ENCODE assay signal across 1 cellular context in genomic region chr16:20925780-20926179, GRCh38.
TF ChIP-seq lines count a peak whose summit lies in the region.

No MANE protein-coding gene starts in this region.

TF ChIP-seq in HepG2, 621 proteins besides CTCF, POLR2A, EP300 and RAD21 (continued from another document and continues in another):
- TF ChIP-seq, protein P1, sequence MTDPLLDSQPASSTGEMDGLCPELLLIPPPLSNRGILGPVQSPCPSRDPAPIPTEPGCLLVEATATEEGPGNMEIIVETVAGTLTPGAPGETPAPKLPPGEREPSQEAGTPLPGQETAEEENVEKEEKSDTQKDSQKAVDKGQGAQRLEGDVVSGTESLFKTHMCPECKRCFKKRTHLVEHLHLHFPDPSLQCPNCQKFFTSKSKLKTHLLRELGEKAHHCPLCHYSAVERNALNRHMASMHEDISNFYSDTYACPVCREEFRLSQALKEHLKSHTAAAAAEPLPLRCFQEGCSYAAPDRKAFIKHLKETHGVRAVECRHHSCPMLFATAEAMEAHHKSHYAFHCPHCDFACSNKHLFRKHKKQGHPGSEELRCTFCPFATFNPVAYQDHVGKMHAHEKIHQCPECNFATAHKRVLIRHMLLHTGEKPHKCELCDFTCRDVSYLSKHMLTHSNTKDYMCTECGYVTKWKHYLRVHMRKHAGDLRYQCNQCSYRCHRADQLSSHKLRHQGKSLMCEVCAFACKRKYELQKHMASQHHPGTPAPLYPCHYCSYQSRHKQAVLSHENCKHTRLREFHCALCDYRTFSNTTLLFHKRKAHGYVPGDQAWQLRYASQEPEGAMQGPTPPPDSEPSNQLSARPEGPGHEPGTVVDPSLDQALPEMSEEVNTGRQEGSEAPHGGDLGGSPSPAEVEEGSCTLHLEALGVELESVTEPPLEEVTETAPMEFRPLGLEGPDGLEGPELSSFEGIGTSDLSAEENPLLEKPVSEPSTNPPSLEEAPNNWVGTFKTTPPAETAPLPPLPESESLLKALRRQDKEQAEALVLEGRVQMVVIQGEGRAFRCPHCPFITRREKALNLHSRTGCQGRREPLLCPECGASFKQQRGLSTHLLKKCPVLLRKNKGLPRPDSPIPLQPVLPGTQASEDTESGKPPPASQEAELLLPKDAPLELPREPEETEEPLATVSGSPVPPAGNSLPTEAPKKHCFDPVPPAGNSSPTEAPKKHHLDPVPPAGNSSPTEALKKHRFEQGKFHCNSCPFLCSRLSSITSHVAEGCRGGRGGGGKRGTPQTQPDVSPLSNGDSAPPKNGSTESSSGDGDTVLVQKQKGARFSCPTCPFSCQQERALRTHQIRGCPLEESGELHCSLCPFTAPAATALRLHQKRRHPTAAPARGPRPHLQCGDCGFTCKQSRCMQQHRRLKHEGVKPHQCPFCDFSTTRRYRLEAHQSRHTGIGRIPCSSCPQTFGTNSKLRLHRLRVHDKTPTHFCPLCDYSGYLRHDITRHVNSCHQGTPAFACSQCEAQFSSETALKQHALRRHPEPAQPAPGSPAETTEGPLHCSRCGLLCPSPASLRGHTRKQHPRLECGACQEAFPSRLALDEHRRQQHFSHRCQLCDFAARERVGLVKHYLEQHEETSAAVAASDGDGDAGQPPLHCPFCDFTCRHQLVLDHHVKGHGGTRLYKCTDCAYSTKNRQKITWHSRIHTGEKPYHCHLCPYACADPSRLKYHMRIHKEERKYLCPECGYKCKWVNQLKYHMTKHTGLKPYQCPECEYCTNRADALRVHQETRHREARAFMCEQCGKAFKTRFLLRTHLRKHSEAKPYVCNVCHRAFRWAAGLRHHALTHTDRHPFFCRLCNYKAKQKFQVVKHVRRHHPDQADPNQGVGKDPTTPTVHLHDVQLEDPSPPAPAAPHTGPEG (CRISPR knock-in tag; IDR thresholded peaks at IDR 0.05): no peak
- TF ChIP-seq ATAD3A (CRISPR knock-in tag; IDR thresholded peaks at IDR 0.05): no peak
- TF ChIP-seq, protein P2, sequence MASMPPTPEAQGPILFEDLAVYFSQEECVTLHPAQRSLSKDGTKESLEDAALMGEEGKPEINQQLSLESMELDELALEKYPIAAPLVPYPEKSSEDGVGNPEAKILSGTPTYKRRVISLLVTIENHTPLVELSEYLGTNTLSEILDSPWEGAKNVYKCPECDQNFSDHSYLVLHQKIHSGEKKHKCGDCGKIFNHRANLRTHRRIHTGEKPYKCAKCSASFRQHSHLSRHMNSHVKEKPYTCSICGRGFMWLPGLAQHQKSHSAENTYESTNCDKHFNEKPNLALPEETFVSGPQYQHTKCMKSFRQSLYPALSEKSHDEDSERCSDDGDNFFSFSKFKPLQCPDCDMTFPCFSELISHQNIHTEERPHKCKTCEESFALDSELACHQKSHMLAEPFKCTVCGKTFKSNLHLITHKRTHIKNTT (CRISPR knock-in tag; IDR thresholded peaks at IDR 0.05): no peak
- TF ChIP-seq ZNF530 (CRISPR knock-in tag; IDR thresholded peaks at IDR 0.05; ENCODE audit: low read depth): no peak
- TF ChIP-seq ZNF441 (CRISPR knock-in tag; IDR thresholded peaks at IDR 0.05; ENCODE audit: borderline replicate concordance): no peak
- no peak for TF ChIP-seq ZSCAN29 (CRISPR knock-in tag; conservative IDR thresholded peaks at IDR 0.05)
- TF ChIP-seq HMG20B (CRISPR knock-in tag; conservative IDR thresholded peaks at IDR 0.05): no peak
- no peak for TF ChIP-seq ELF4 (CRISPR knock-in tag; IDR thresholded peaks at IDR 0.05; ENCODE audit: borderline replicate concordance)
- no peak for TF ChIP-seq TAF15 (IDR thresholded peaks at IDR 0.05; ENCODE audit: low read depth, low read length, poor library complexity, severe bottlenecking)
- TF ChIP-seq, protein P3, sequence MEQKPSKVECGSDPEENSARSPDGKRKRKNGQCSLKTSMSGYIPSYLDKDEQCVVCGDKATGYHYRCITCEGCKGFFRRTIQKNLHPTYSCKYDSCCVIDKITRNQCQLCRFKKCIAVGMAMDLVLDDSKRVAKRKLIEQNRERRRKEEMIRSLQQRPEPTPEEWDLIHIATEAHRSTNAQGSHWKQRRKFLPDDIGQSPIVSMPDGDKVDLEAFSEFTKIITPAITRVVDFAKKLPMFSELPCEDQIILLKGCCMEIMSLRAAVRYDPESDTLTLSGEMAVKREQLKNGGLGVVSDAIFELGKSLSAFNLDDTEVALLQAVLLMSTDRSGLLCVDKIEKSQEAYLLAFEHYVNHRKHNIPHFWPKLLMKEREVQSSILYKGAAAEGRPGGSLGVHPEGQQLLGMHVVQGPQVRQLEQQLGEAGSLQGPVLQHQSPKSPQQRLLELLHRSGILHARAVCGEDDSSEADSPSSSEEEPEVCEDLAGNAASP (CRISPR knock-in tag; IDR thresholded peaks at IDR 0.05; ENCODE audit: borderline replicate concordance): no peak
- TF ChIP-seq, protein P4, sequence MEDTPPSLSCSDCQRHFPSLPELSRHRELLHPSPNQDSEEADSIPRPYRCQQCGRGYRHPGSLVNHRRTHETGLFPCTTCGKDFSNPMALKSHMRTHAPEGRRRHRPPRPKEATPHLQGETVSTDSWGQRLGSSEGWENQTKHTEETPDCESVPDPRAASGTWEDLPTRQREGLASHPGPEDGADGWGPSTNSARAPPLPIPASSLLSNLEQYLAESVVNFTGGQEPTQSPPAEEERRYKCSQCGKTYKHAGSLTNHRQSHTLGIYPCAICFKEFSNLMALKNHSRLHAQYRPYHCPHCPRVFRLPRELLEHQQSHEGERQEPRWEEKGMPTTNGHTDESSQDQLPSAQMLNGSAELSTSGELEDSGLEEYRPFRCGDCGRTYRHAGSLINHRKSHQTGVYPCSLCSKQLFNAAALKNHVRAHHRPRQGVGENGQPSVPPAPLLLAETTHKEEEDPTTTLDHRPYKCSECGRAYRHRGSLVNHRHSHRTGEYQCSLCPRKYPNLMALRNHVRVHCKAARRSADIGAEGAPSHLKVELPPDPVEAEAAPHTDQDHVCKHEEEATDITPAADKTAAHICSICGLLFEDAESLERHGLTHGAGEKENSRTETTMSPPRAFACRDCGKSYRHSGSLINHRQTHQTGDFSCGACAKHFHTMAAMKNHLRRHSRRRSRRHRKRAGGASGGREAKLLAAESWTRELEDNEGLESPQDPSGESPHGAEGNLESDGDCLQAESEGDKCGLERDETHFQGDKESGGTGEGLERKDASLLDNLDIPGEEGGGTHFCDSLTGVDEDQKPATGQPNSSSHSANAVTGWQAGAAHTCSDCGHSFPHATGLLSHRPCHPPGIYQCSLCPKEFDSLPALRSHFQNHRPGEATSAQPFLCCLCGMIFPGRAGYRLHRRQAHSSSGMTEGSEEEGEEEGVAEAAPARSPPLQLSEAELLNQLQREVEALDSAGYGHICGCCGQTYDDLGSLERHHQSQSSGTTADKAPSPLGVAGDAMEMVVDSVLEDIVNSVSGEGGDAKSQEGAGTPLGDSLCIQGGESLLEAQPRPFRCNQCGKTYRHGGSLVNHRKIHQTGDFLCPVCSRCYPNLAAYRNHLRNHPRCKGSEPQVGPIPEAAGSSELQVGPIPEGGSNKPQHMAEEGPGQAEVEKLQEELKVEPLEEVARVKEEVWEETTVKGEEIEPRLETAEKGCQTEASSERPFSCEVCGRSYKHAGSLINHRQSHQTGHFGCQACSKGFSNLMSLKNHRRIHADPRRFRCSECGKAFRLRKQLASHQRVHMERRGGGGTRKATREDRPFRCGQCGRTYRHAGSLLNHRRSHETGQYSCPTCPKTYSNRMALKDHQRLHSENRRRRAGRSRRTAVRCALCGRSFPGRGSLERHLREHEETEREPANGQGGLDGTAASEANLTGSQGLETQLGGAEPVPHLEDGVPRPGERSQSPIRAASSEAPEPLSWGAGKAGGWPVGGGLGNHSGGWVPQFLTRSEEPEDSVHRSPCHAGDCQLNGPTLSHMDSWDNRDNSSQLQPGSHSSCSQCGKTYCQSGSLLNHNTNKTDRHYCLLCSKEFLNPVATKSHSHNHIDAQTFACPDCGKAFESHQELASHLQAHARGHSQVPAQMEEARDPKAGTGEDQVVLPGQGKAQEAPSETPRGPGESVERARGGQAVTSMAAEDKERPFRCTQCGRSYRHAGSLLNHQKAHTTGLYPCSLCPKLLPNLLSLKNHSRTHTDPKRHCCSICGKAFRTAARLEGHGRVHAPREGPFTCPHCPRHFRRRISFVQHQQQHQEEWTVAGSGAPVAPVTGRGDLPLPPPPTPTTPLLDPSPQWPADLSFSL (CRISPR knock-in tag; IDR thresholded peaks at IDR 0.05): no peak
- peak; percentile 13; the same call in 1 of the 2 replicates for TF ChIP-seq SMC3 (IDR thresholded peaks at IDR 0.05; ENCODE audit: low read length)
- no peak for TF ChIP-seq TCF12 (IDR thresholded peaks at IDR 0.05)
- TF ChIP-seq TCF12 (CRISPR knock-in tag; IDR thresholded peaks at IDR 0.05): no peak
- TF ChIP-seq, protein P5, sequence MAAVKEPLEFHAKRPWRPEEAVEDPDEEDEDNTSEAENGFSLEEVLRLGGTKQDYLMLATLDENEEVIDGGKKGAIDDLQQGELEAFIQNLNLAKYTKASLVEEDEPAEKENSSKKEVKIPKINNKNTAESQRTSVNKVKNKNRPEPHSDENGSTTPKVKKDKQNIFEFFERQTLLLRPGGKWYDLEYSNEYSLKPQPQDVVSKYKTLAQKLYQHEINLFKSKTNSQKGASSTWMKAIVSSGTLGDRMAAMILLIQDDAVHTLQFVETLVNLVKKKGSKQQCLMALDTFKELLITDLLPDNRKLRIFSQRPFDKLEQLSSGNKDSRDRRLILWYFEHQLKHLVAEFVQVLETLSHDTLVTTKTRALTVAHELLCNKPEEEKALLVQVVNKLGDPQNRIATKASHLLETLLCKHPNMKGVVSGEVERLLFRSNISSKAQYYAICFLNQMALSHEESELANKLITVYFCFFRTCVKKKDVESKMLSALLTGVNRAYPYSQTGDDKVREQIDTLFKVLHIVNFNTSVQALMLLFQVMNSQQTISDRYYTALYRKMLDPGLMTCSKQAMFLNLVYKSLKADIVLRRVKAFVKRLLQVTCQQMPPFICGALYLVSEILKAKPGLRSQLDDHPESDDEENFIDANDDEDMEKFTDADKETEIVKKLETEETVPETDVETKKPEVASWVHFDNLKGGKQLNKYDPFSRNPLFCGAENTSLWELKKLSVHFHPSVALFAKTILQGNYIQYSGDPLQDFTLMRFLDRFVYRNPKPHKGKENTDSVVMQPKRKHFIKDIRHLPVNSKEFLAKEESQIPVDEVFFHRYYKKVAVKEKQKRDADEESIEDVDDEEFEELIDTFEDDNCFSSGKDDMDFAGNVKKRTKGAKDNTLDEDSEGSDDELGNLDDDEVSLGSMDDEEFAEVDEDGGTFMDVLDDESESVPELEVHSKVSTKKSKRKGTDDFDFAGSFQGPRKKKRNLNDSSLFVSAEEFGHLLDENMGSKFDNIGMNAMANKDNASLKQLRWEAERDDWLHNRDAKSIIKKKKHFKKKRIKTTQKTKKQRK (IDR thresholded peaks at IDR 0.05; ENCODE audit: low read length): no peak
- TF ChIP-seq ZNF121 (CRISPR knock-in tag; IDR thresholded peaks at IDR 0.05): no peak
- TF ChIP-seq NR3C1 (CRISPR knock-in tag; IDR thresholded peaks at IDR 0.05): no peak
- TF ChIP-seq FOSL1 (CRISPR knock-in tag; IDR thresholded peaks at IDR 0.05; ENCODE audit: borderline replicate concordance): no peak
- TF ChIP-seq, protein P6, sequence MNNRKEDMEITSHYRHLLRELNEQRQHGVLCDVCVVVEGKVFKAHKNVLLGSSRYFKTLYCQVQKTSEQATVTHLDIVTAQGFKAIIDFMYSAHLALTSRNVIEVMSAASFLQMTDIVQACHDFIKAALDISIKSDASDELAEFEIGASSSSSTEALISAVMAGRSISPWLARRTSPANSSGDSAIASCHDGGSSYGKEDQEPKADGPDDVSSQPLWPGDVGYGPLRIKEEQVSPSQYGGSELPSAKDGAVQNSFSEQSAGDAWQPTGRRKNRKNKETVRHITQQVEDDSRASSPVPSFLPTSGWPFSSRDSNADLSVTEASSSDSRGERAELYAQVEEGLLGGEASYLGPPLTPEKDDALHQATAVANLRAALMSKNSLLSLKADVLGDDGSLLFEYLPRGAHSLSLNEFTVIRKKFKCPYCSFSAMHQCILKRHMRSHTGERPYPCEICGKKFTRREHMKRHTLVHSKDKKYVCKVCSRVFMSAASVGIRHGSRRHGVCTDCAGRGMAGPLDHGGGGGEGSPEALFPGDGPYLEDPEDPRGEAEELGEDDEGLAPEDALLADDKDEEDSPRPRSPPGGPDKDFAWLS (CRISPR knock-in tag; IDR thresholded peaks at IDR 0.05; ENCODE audit: borderline replicate concordance): no peak
- no peak for TF ChIP-seq SOX5 (CRISPR knock-in tag; IDR thresholded peaks at IDR 0.05; ENCODE audit: borderline replicate concordance)
- TF ChIP-seq PHF21A (CRISPR knock-in tag; IDR thresholded peaks at IDR 0.05): 0 out of 2 replicates have a peak, but pooled peaks have one; percentile 25
- no peak for TF ChIP-seq KLF11 (CRISPR knock-in tag; IDR thresholded peaks at IDR 0.05)
- no peak for TF ChIP-seq ZNF703 (CRISPR knock-in tag; IDR thresholded peaks at IDR 0.05; ENCODE audit: borderline replicate concordance)
- TF ChIP-seq, protein P7, sequence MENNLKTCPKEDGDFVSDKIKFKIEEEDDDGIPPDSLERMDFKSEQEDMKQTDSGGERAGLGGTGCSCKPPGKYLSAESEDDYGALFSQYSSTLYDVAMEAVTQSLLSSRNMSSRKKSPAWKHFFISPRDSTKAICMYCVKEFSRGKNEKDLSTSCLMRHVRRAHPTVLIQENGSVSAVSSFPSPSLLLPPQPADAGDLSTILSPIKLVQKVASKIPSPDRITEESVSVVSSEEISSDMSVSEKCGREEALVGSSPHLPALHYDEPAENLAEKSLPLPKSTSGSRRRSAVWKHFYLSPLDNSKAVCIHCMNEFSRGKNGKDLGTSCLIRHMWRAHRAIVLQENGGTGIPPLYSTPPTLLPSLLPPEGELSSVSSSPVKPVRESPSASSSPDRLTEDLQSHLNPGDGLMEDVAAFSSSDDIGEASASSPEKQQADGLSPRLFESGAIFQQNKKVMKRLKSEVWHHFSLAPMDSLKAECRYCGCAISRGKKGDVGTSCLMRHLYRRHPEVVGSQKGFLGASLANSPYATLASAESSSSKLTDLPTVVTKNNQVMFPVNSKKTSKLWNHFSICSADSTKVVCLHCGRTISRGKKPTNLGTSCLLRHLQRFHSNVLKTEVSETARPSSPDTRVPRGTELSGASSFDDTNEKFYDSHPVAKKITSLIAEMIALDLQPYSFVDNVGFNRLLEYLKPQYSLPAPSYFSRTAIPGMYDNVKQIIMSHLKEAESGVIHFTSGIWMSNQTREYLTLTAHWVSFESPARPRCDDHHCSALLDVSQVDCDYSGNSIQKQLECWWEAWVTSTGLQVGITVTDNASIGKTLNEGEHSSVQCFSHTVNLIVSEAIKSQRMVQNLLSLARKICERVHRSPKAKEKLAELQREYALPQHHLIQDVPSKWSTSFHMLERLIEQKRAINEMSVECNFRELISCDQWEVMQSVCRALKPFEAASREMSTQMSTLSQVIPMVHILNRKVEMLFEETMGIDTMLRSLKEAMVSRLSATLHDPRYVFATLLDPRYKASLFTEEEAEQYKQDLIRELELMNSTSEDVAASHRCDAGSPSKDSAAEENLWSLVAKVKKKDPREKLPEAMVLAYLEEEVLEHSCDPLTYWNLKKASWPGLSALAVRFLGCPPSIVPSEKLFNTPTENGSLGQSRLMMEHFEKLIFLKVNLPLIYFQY (CRISPR knock-in tag; IDR thresholded peaks at IDR 0.05; ENCODE audit: borderline replicate concordance): no peak
- peak; percentile 28; the same call in 1 of the 2 replicates for TF ChIP-seq HMG20A (CRISPR knock-in tag; IDR thresholded peaks at IDR 0.05; ENCODE audit: borderline replicate concordance)
- TF ChIP-seq THAP8 (CRISPR knock-in tag; IDR thresholded peaks at IDR 0.05; ENCODE audit: borderline replicate concordance): no peak
- 0 out of 2 replicates have a peak, but pooled peaks have one; percentile 7 for TF ChIP-seq ZMYM3 (CRISPR knock-in tag; IDR thresholded peaks at IDR 0.05)
- TF ChIP-seq FLYWCH1 (CRISPR knock-in tag; IDR thresholded peaks at IDR 0.05): no peak
- TF ChIP-seq ZFYVE20 (CRISPR knock-in tag; IDR thresholded peaks at IDR 0.05; ENCODE audit: borderline replicate concordance, low read depth): no peak
- no peak for TF ChIP-seq ZNF883 (CRISPR knock-in tag; IDR thresholded peaks at IDR 0.05; ENCODE audit: not compliant biosample characterization)
- TF ChIP-seq XBP1 (CRISPR knock-in tag; IDR thresholded peaks at IDR 0.05): no peak
- TF ChIP-seq ZNF598 (CRISPR knock-in tag; IDR thresholded peaks at IDR 0.05; ENCODE audit: borderline replicate concordance): no peak
